ENCODE assay signal across 8 cellular contexts in genomic region chr10:22325948-22326702, GRCh38. TPM values are rescaled to one million over a fixed set of nuclear protein-coding genes. Genes with fewer than 3 reads are reported as not detected.
DNase-seq lines count a peak whose midpoint lies in the region; TF ChIP-seq lines count a peak whose summit lies in the region.

No MANE protein-coding gene starts in this region.

- peaks cover 35% of the 10 kb centered on the region for H3K36me3 Mint-ChIP-seq in dendritic cell treated with granulocyte-macrophage colony-stimulating factor and Interleukin-4, amounts not matched to agents 40 ng/mL and 50 ng/mL, for 4 days (ENCODE audit: low read depth)
- peaks cover 39% of the 10 kb centered on the region for H3K36me3 Mint-ChIP-seq in nephron progenitor cell (ENCODE audit: low read depth)

- H3K27me3 Mint-ChIP-seq in dendritic cell treated with granulocyte-macrophage colony-stimulating factor and Interleukin-4, amounts not matched to agents 40 ng/mL and 50 ng/mL, for 4 days: peaks cover 40% of the 10 kb centered on the region
- peaks cover 45% of the 10 kb centered on the region for H3K27me3 Mint-ChIP-seq in nephron progenitor cell (ENCODE audit: low read depth, poor library complexity)

- no peak for DNase-seq in Jurkat, Clone E6-1 (ENCODE audit: low read depth, low spot score)
- DNase-seq in nephron progenitor cell (no peak), HPDE6-E6E7 (ENCODE audit: extremely low spot score) (no peak), NOMO-1 treated with dmso at 0.1 percent for 144 hours (lab: John Stamatoyannopoulos, UW; ENCODE audit: unreplicated experiment) (no peak), NCI-H2196 treated with DMSO at 0.1 percent for 48 hours (lab: John Stamatoyannopoulos, UW; ENCODE audit: unreplicated experiment) (no peak), GM13977 (ENCODE audit: low spot score) (no peak)

- H3K27ac ChIP-seq in BLaER1: peak overlapping the region; percentile 98

- H3K36me3 ChIP-seq in BLaER1: peaks cover 10% of the 10 kb centered on the region; the same call in 1 of the 2 replicates

- H3K9me3 ChIP-seq in BLaER1: no peaks in the 10 kb centered on the region

- peak overlapping the region; percentile 59 for H3K4me2 ChIP-seq in BLaER1

- intact Hi-C loops in dendritic cell treated with granulocyte-macrophage colony-stimulating factor and Interleukin-4, amounts not matched to agents 40 ng/mL and 50 ng/mL, for 4 days (cut with micrococcal nuclease): loop anchor here (10.0 kb wide), 1 partner anchor 801 kb away; the partner anchor contains the start of gene SKIDA1

- peaks cover 86% of the 10 kb centered on the region for H3K27me3 ChIP-seq in BLaER1

- TF ChIP-seq CTCF in nephron progenitor cell (IDR thresholded peaks at IDR 0.05) (no peak), GM13977 (IDR thresholded peaks at IDR 0.05; ENCODE audit: extremely low read depth, insufficient read depth, missing control alignments) (no peak)

- in situ Hi-C loops in GM13977 (cut with MboI; ENCODE audit: low pct_unique_long_range_greater_than_20kb, low sequenced_read_pairs, unreplicated experiment): loop anchor here (10.0 kb wide), 1 partner anchor 321 kb away; the partner anchor contains the start of gene DNAJC1

- H3K4me1 ChIP-seq in BLaER1: no peaks in the 10 kb centered on the region

- peak overlapping the region; percentile 37 for H3K27ac Mint-ChIP-seq in dendritic cell treated with granulocyte-macrophage colony-stimulating factor and Interleukin-4, amounts not matched to agents 40 ng/mL and 50 ng/mL, for 4 days
- H3K27ac Mint-ChIP-seq in nephron progenitor cell: peak overlapping the region; percentile 59

- H3K9ac ChIP-seq in BLaER1: peak overlapping the region; percentile 85

- peaks cover 48% of the 10 kb centered on the region for H4K20me1 ChIP-seq in BLaER1

- peak overlapping the region; percentile 71 for H3K4me3 Mint-ChIP-seq in dendritic cell treated with granulocyte-macrophage colony-stimulating factor and Interleukin-4, amounts not matched to agents 40 ng/mL and 50 ng/mL, for 4 days
- peak overlapping the region; percentile 83 for H3K4me3 Mint-ChIP-seq in nephron progenitor cell

- H3K4me1 Mint-ChIP-seq in dendritic cell treated with granulocyte-macrophage colony-stimulating factor and Interleukin-4, amounts not matched to agents 40 ng/mL and 50 ng/mL, for 4 days (ENCODE audit: low read depth): peaks cover 21% of the 10 kb centered on the region
- H3K4me1 Mint-ChIP-seq in nephron progenitor cell: peaks cover 41% of the 10 kb centered on the region

- H3K9me3 Mint-ChIP-seq in dendritic cell treated with granulocyte-macrophage colony-stimulating factor and Interleukin-4, amounts not matched to agents 40 ng/mL and 50 ng/mL, for 4 days: no peaks in the 10 kb centered on the region
- no peaks in the 10 kb centered on the region for H3K9me3 Mint-ChIP-seq in nephron progenitor cell

- peak overlapping the region; percentile 77 for H3K4me3 ChIP-seq in BLaER1
- peak overlapping the region; percentile 32 for H3K4me3 ChIP-seq in Jurkat, Clone E6-1 (ENCODE audit: low read length)

RNA-seq across cellular contexts. Expression of gene BMI1, which starts 5.2 kb away (rescaled TPM):
- polyA plus RNA-seq in Jurkat, Clone E6-1 (2012; ENCODE audit: insufficient read depth, insufficient read length): 68.3 TPM

RNA-seq across cellular contexts. Expression of gene COMMD3, which starts 9.9 kb away (rescaled TPM):
- 127 TPM for polyA plus RNA-seq in Jurkat, Clone E6-1 (2012; ENCODE audit: insufficient read depth, insufficient read length)

RNA-seq across cellular contexts. Expression of gene SPAG6, which starts 19.2 kb away (rescaled TPM):
- not detected for polyA plus RNA-seq in Jurkat, Clone E6-1 (2012; ENCODE audit: insufficient read depth, insufficient read length)
